ENCODE assay signal across 18 cellular contexts in genomic region chr13:110168999-110169933, GRCh38.
"Had no signal": no experiment of that assay in that cellular context is flagged by ENCODE, and none has a peak within 500 bp of the region (broad histone marks: within the 10 kb centered on the region; RNA-seq: fewer than 3 reads in every experiment).

No MANE protein-coding gene starts in this region.

- H3K27ac Mint-ChIP-seq: activated CD8-positive, alpha-beta T cell treated with anti-CD3 and anti-CD28 coated beads, Interleukin-2, amount 10 ng/mL, durations not matched to agents 7 days and 5 days; activated naive CD8-positive, alpha-beta T cell treated with anti-CD3 and anti-CD28 coated beads, Interleukin-2, amount 50 U/mL, for 24 hours; neural progenitor cell; T-cell had no signal

- H3K27ac ChIP-seq: neural progenitor cell, parathyroid adenoma, SK-N-MC had no signal

- H3K4me1 ChIP-seq: parathyroid adenoma, stomach had no signal

- H3K27me3 Mint-ChIP-seq: central memory CD8-positive, alpha-beta T cell had no signal

- DNase-seq: activated CD4-positive, alpha-beta T cell treated with anti-CD3 and anti-CD28 coated beads for 4 hours; activated CD8-positive, alpha-beta memory T cell treated with anti-CD3 and anti-CD28 coated beads, Interleukin-2, amount 50 U/mL, for 48 hours; activated CD8-positive, alpha-beta T cell treated with anti-CD3 and anti-CD28 coated beads, Interleukin-2, amount 10 ng/mL, durations not matched to agents 7 days and 5 days; activated naive CD4-positive, alpha-beta T cell treated with Interleukin-2 at 50 U/mL for 16 hours; activated naive CD8-positive, alpha-beta T cell treated with anti-CD3 and anti-CD28 coated beads, Interleukin-2, amount 50 U/mL, for 24 hours; dermis blood vessel endothelial cell; heart right ventricle; islet precursor cell; left ventricle myocardium superior; retina; stimulated activated CD4-positive, alpha-beta T cell treated with anti-CD3 and anti-CD28 coated beads, Interleukin-4, amount 100 ng/mL, for 4 hours; stomach; T-cell; transverse colon had no signal

- H3K4me1 Mint-ChIP-seq: activated naive CD8-positive, alpha-beta T cell treated with anti-CD3 and anti-CD28 coated beads, Interleukin-2, amount 50 U/mL, for 24 hours; central memory CD8-positive, alpha-beta T cell; T-cell had no signal

- H3K9me3 ChIP-seq: transverse colon had no signal

- H3K4me3 ChIP-seq: heart right ventricle, neural progenitor cell, SK-N-MC, stomach, transverse colon had no signal

- H3K36me3 ChIP-seq: neural progenitor cell, transverse colon had no signal

- H3K27me3 ChIP-seq: heart right ventricle, neural progenitor cell, stomach, transverse colon had no signal

- H3K4me3 Mint-ChIP-seq: activated CD8-positive, alpha-beta T cell treated with anti-CD3 and anti-CD28 coated beads, Interleukin-2, amount 10 ng/mL, durations not matched to agents 7 days and 5 days; activated naive CD8-positive, alpha-beta T cell treated with anti-CD3 and anti-CD28 coated beads, Interleukin-2, amount 50 U/mL, for 24 hours; central memory CD8-positive, alpha-beta T cell; neural progenitor cell; T-cell had no signal

- H3K36me3 Mint-ChIP-seq: T-cell had no signal
